In genomic region chr14:68380304-68380840, GRCh38 we compare ENCODE assay signal across 9 cellular contexts.
DNase-seq lines count a peak whose midpoint lies in the region; ATAC-seq and TF ChIP-seq lines count a peak whose summit lies in the region.
"Had no signal": no experiment of that assay in that cellular context is flagged by ENCODE, and none has a peak within 500 bp of the region (broad histone marks: within the 10 kb centered on the region; RNA-seq: fewer than 3 reads in every experiment).

No MANE protein-coding gene starts in this region.

- no peak overlapping the region for H3K4me3 Mint-ChIP-seq in endodermal cell

- peak; percentile 22 for TF ChIP-seq CTCF in foreskin keratinocyte (conservative IDR thresholded peaks at IDR 0.05)
- TF ChIP-seq CTCF in endodermal cell (conservative IDR thresholded peaks at IDR 0.05): no peak

- H3K9me3 ChIP-seq in endodermal cell (ENCODE audit: control insufficient read depth, low read length): no peaks in the 10 kb centered on the region

- H3K4me3 ChIP-seq in endodermal cell (ENCODE audit: low read length): no peak overlapping the region

- WGBS in endodermal cell (ENCODE audit: insufficient coverage in 1 of 2, insufficient read length in 1 of 2), 2 experiments: 88% methylated on average over 1 of the region's 1 CpG; no CpG with 5 or more reads in 1 of the 2 experiments

- H3K27ac ChIP-seq in foreskin keratinocyte (no peak overlapping the region), endodermal cell (ENCODE audit: low read depth, low read length) (no peak overlapping the region)

- peaks cover 14% of the 10 kb centered on the region for H3K4me1 ChIP-seq in foreskin keratinocyte
- peaks cover 3% of the 10 kb centered on the region for H3K4me1 ChIP-seq in endodermal cell (ENCODE audit: control insufficient read depth, insufficient read depth, low read length)

- no peaks in the 10 kb centered on the region for H3K36me3 ChIP-seq in endodermal cell (ENCODE audit: control insufficient read depth, insufficient read depth, low read length)

- no peak overlapping the region for H3K27ac Mint-ChIP-seq in endodermal cell

- peaks cover 14% of the 10 kb centered on the region for H3K4me1 Mint-ChIP-seq in endodermal cell

- H3K27me3 Mint-ChIP-seq in endodermal cell (ENCODE audit: insufficient read depth): no peaks in the 10 kb centered on the region

- H3K9ac ChIP-seq in endodermal cell (ENCODE audit: extremely low read depth, low read length, poor library complexity, severe bottlenecking): no peak overlapping the region

- ATAC-seq in GM19395 (IDR thresholded peaks at IDR 0.05; ENCODE audit: unreplicated experiment): peak; percentile 74
- ATAC-seq in HG03354 (IDR thresholded peaks at IDR 0.05; ENCODE audit: poor library complexity, severe bottlenecking, unreplicated experiment): peak; percentile 87
- no peak for ATAC-seq in foreskin keratinocyte

- H3K27me3 ChIP-seq in foreskin keratinocyte (no peaks in the 10 kb centered on the region), endodermal cell (ENCODE audit: control insufficient read depth, insufficient read depth, low read length, poor library complexity, severe bottlenecking) (no peaks in the 10 kb centered on the region)

- no peaks in the 10 kb centered on the region for H3K36me3 Mint-ChIP-seq in endodermal cell (ENCODE audit: low read depth)

- no peaks in the 10 kb centered on the region for H3K9me3 Mint-ChIP-seq in endodermal cell

- DNase-seq in AG08395 (ENCODE audit: low spot score) (peak; percentile 21), foreskin keratinocyte (no peak), HuH-7.5 (ENCODE audit: low spot score) (no peak), endodermal cell (no peak), SHP77 (lab: John Stamatoyannopoulos, UW) (no peak), NCI-H1694 (lab: John Stamatoyannopoulos, UW) (no peak)
- DNase-seq: DMS 273 treated with DMSO at 0.1 percent for 48 hours had no signal
